Comparison of ENCODE assay signal across 28 cellular contexts in genomic region chr15:66963084-66963483, GRCh38.
"Had no signal": no experiment of that assay in that cellular context is flagged by ENCODE, and none has a peak within 500 bp of the region (broad histone marks: within the 10 kb centered on the region; RNA-seq: fewer than 3 reads in every experiment).

No MANE protein-coding gene starts in this region.

- H3K27ac ChIP-seq: ascending aorta, cardiac muscle cell, VCaP had no signal

- DNase-seq: activated B cell treated with CpG ODN at 0.5 μM for 24 hours; activated CD4-positive, alpha-beta memory T cell treated with anti-CD3 and anti-CD28 coated beads for 36 hours; activated CD4-positive, alpha-beta T cell treated with anti-CD3 and anti-CD28 coated beads for 4 hours; activated CD4-positive, alpha-beta T cell treated with anti-CD3 and anti-CD28 coated beads, Interleukin-2, amount 10 ng/mL, durations not matched to agents 24 days and 14 days; activated CD4-positive, alpha-beta T cell treated with anti-CD3 and anti-CD28 coated beads, Interleukin-2, amount 50 U/mL, for 1 hour; activated CD4-positive, alpha-beta T cell treated with anti-CD3 and anti-CD28 coated beads, Interleukin-2, amount 50 U/mL, for 4 hours; activated CD4-positive, CD25-positive, alpha-beta regulatory T cell treated with anti-CD3 and anti-CD28 coated beads, Interleukin-2, amount 50 U/mL, for 72 hours; activated CD8-positive, alpha-beta memory T cell treated with anti-CD3 and anti-CD28 coated beads, Interleukin-2, amount 50 U/mL, for 4 hours; activated CD8-positive, alpha-beta T cell treated with anti-CD3 and anti-CD28 coated beads for 36 hours; activated effector memory CD4-positive, alpha-beta T cell treated with Interleukin-2 at 50 U/mL for 16 hours; activated gamma-delta T cell; activated naive CD4-positive, alpha-beta T cell treated with anti-CD3 and anti-CD28 coated beads, Interleukin-2, amount 10 ng/mL, durations not matched to agents 7 days and 5 days; activated naive CD4-positive, alpha-beta T cell treated with Interleukin-2 at 50 U/mL for 16 hours; activated naive CD8-positive, alpha-beta T cell treated with anti-CD3 and anti-CD28 coated beads, Interleukin-2, amount 10 ng/mL, durations not matched to agents 7 days and 5 days; activated naive CD8-positive, alpha-beta T cell treated with anti-CD3 and anti-CD28 coated beads, Interleukin-2, amount 50 U/mL, for 24 hours; activated T-cell treated with anti-CD3 and anti-CD28 coated beads, Interleukin-2, amount 50 U/mL, for 24 hours; activated T-cell treated with anti-CD3 and anti-CD28 coated beads, Interleukin-2, amount 50 U/mL, for 48 hours; amygdala; anterior cingulate cortex; caudate nucleus; T-helper 1 cell; T-helper 2 cell; T-helper 9 cell had no signal

- FAIRE-seq: bronchial epithelial cell, TTC549 had no signal

- ATAC-seq: activated CD8-positive, alpha-beta T cell treated with anti-CD3 and anti-CD28 coated beads for 36 hours; activated naive CD8-positive, alpha-beta T cell treated with anti-CD3 and anti-CD28 coated beads, Interleukin-2, amount 50 U/mL, for 24 hours had no signal

- H3K4me3 ChIP-seq: ascending aorta, cardiac muscle cell had no signal
